Comparison of ENCODE assay signal across 20 cellular contexts in genomic region chr20:10832146-10832545, GRCh38.
"Had no signal": no experiment of that assay in that cellular context is flagged by ENCODE, and none has a peak within 500 bp of the region (broad histone marks: within the 10 kb centered on the region; RNA-seq: fewer than 3 reads in every experiment).

No MANE protein-coding gene starts in this region.

- ATAC-seq: activated naive CD4-positive, alpha-beta T cell treated with anti-CD3 and anti-CD28 coated beads, Interleukin-2, amount 50 U/mL, for 72 hours; body of pancreas; left lobe of liver; sciatic nerve had no signal

- H3K4me2 ChIP-seq: hepatocyte had no signal

- H3K4me1 ChIP-seq: body of pancreas, esophagus squamous epithelium, parathyroid adenoma had no signal

- H3K4me3 ChIP-seq: body of pancreas, esophagus squamous epithelium, hepatocyte, lung had no signal

- H2AFZ ChIP-seq: hepatocyte, parathyroid adenoma had no signal

- H3K9me3 ChIP-seq: body of pancreas, esophagus squamous epithelium had no signal

- FAIRE-seq: islet of Langerhans had no signal

- H3K27ac ChIP-seq: body of pancreas, esophagus squamous epithelium, hepatocyte, parathyroid adenoma had no signal

- H3K36me3 ChIP-seq: esophagus squamous epithelium had no signal

- DNase-seq: activated B cell treated with CpG ODN at 0.5 μM for 24 hours; activated CD4-positive, alpha-beta memory T cell treated with anti-CD3 and anti-CD28 coated beads for 36 hours; activated CD4-positive, alpha-beta T cell treated with anti-CD3 and anti-CD28 coated beads for 4 hours; activated gamma-delta T cell treated with Interleukin-2 at 50 U/mL for 16 hours; activated T-cell treated with anti-CD3 and anti-CD28 coated beads for 4 hours; amygdala; body of pancreas; effector CD8-positive, alpha-beta T cell; esophagus squamous epithelium; stimulated activated CD8-positive, alpha-beta memory T cell treated with anti-CD3 and anti-CD28 coated beads, Interleukin-4, amount 100 ng/mL, for 48 hours; stimulated activated naive CD4-positive, alpha-beta T cell; T-helper 1 cell; T-helper 9 cell had no signal

- H3K9ac ChIP-seq: parathyroid adenoma had no signal

- H3K79me2 ChIP-seq: hepatocyte, parathyroid adenoma had no signal

- H3K27me3 ChIP-seq: body of pancreas, esophagus squamous epithelium, hepatocyte had no signal
